ENCODE assay signal across 23 cellular contexts in the genomic region with DNA sequence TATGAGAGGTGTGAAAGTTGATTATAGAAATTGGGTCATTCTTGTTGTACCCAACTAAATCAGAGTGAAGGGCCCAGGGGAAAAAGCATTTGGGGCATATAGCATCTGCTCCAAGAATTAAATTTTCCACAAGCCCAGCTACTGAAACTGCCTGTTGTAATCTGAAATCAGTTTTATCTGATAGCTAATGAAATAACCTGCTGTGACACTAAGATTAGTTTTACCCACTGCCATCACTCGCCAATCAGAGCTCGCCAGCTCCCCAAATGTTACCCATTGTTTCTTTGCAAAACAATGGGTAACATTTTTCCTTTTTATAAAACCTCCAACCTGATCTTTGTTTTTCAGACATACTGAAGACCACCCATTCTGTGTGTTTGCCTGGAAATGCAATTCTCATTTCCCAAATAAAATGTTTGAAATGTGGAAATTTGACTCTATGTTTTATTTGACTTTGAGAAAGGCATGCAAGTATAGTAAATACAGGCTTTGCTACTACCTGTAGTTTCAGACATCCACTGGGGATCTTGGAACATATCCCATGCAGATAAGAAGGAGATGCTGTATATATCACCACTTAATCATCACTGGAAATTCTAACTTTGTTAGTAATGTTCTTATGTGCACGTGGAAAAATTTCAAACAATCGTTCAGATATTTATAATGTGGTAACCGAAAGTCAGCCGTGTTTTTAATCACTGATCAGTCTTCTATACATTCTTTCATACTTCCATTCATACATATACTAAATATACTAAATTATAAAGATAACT.
"Had no signal": no experiment of that assay in that cellular context is flagged by ENCODE, and none has a peak within 500 bp of the region (broad histone marks: within the 10 kb centered on the region; RNA-seq: fewer than 3 reads in every experiment).

No MANE protein-coding gene starts in this region.

- H2AFZ ChIP-seq: hepatocyte had no signal

- H3K27me3 Mint-ChIP-seq: activated B cell treated with CpG ODN at 0.5 μM for 24 hours; activated CD4-positive, alpha-beta memory T cell treated with anti-CD3 and anti-CD28 coated beads for 36 hours; activated CD4-positive, alpha-beta T cell treated with anti-CD3 and anti-CD28 coated beads for 36 hours; activated naive CD8-positive, alpha-beta T cell treated with anti-CD3 and anti-CD28 coated beads, Interleukin-2, amount 50 U/mL, for 24 hours; stimulated activated naive CD8-positive, alpha-beta T cell treated with anti-CD3 and anti-CD28 coated beads, Interleukin-15, Interleukin-2, amounts not matched to agents 100 ng/mL and 50 ng/mL, for 24 hours had no signal

- H3K27me3 ChIP-seq: body of pancreas, hepatocyte, pancreas, right atrium auricular region, thyroid gland, upper lobe of right lung had no signal

- H3K4me3 ChIP-seq: body of pancreas, hepatocyte, pancreas, psoas muscle, right atrium auricular region, thyroid gland, upper lobe of right lung had no signal

- H3K4me3 Mint-ChIP-seq: activated B cell treated with CpG ODN at 0.5 μM for 24 hours; activated CD4-positive, alpha-beta memory T cell treated with anti-CD3 and anti-CD28 coated beads for 36 hours; activated CD4-positive, alpha-beta T cell treated with anti-CD3 and anti-CD28 coated beads for 36 hours; activated naive CD8-positive, alpha-beta T cell treated with anti-CD3 and anti-CD28 coated beads, Interleukin-2, amount 50 U/mL, for 24 hours; immature natural killer cell; nephron; stimulated activated naive CD8-positive, alpha-beta T cell treated with anti-CD3 and anti-CD28 coated beads, Interleukin-15, Interleukin-2, amounts not matched to agents 100 ng/mL and 50 ng/mL, for 24 hours had no signal

- H3K36me3 ChIP-seq: pancreas, right atrium auricular region, thyroid gland, upper lobe of right lung had no signal

- ATAC-seq: activated CD4-positive, alpha-beta T cell treated with anti-CD3 and anti-CD28 coated beads for 36 hours; activated naive CD8-positive, alpha-beta T cell treated with anti-CD3 and anti-CD28 coated beads, Interleukin-2, amount 50 U/mL, for 24 hours; body of pancreas; esophagus mucosa; left cardiac atrium; pancreas; psoas muscle; upper lobe of right lung had no signal

- H3K36me3 Mint-ChIP-seq: activated CD4-positive, alpha-beta memory T cell treated with anti-CD3 and anti-CD28 coated beads for 36 hours; immature natural killer cell had no signal

- H3K79me2 ChIP-seq: hepatocyte had no signal

- H3K27ac ChIP-seq: psoas muscle, right atrium auricular region, thyroid gland, upper lobe of right lung had no signal

- H3K9me3 Mint-ChIP-seq: activated B cell treated with CpG ODN at 0.5 μM for 24 hours; activated CD4-positive, alpha-beta memory T cell treated with anti-CD3 and anti-CD28 coated beads for 36 hours; activated naive CD8-positive, alpha-beta T cell treated with anti-CD3 and anti-CD28 coated beads, Interleukin-2, amount 50 U/mL, for 24 hours; immature natural killer cell; nephron; stimulated activated naive CD8-positive, alpha-beta T cell treated with anti-CD3 and anti-CD28 coated beads, Interleukin-15, Interleukin-2, amounts not matched to agents 100 ng/mL and 50 ng/mL, for 24 hours had no signal

- H3K4me2 ChIP-seq: hepatocyte had no signal

- DNase-seq: activated B cell treated with CpG ODN at 0.5 μM for 24 hours; activated CD4-positive, alpha-beta memory T cell treated with anti-CD3 and anti-CD28 coated beads for 36 hours; activated CD4-positive, alpha-beta T cell treated with anti-CD3 and anti-CD28 coated beads for 36 hours; activated effector memory CD4-positive, alpha-beta T cell treated with anti-CD3 and anti-CD28 coated beads, Interleukin-2, amount 50 U/mL, for 16 hours; activated naive CD4-positive, alpha-beta T cell treated with anti-CD3 and anti-CD28 coated beads, Interleukin-2, amount 50 U/mL, for 16 hours; activated naive CD8-positive, alpha-beta T cell treated with anti-CD3 and anti-CD28 coated beads, Interleukin-2, amount 50 U/mL, for 24 hours; anterior cingulate cortex; body of pancreas; effector CD8-positive, alpha-beta T cell; foreskin melanocyte; immature natural killer cell; left cardiac atrium; pancreas; psoas muscle; stimulated activated CD4-positive, alpha-beta T cell treated with anti-CD3 and anti-CD28 coated beads, Interleukin-4, amount 100 ng/mL, for 24 hours; substantia nigra; thyroid gland; upper lobe of right lung had no signal

- H3K27ac Mint-ChIP-seq: activated B cell treated with CpG ODN at 0.5 μM for 24 hours; activated CD4-positive, alpha-beta memory T cell treated with anti-CD3 and anti-CD28 coated beads for 36 hours; activated CD4-positive, alpha-beta T cell treated with anti-CD3 and anti-CD28 coated beads for 36 hours; activated naive CD8-positive, alpha-beta T cell treated with anti-CD3 and anti-CD28 coated beads, Interleukin-2, amount 50 U/mL, for 24 hours; immature natural killer cell; stimulated activated naive CD8-positive, alpha-beta T cell treated with anti-CD3 and anti-CD28 coated beads, Interleukin-15, Interleukin-2, amounts not matched to agents 100 ng/mL and 50 ng/mL, for 24 hours had no signal

- H3K4me1 ChIP-seq: psoas muscle had no signal
